Comparison of ENCODE assay signal across 8 cellular contexts in the genomic region with DNA sequence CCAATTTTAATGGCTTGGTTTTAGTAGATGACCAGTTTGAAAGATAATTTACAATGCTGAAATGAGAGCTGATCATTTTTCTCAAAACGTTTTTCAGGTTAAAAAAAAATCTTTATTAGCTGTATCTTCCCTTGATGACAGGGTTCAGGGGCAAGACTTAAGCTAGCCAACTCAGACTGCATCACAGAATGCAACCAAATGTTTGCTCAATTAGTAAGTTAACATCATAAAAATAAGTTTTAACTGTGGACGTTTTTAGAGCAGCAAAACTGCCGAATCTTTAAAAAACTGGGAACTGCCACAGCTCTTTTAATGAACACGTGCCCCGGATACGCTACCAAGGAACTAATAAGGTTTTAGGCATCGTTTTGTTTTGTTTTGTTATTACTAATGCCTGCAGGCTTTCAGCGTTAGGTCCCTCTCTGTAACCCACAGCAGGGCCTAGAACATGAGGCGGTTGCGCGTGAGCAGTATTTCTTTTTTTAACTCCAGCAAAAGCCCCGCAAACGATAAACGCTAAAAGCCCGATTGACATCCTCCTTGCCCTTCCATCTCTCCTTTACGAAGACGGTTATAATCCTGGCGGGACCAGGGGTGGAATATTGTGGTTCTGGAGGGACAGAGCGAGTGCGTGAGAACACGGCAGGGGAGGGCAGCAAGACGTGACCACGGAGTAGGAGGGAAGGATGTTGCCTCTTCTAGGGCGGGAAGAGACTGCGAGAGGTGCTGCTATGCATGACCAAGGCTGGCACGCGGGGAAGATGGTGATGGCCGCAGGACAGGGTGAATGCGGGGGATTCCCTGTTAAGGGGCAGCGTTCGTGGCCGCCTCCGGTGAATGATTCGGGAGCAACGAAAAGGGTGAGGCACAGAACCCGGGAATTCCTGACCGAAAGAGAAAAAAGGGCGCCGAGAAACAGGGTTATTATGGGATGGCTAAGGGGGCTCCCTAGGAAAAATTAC. TPM values are rescaled to one million over a fixed set of nuclear protein-coding genes. Genes with fewer than 3 reads are reported as not detected.
DNase-seq lines count a peak whose midpoint lies in the region; ATAC-seq and TF ChIP-seq lines count a peak whose summit lies in the region.

No MANE protein-coding gene starts in this region.

- ATAC-seq in HG03521 (IDR thresholded peaks at IDR 0.05; ENCODE audit: unreplicated experiment) (peak; percentile 23), HG02588 (IDR thresholded peaks at IDR 0.05; ENCODE audit: unreplicated experiment) (no peak)
- ATAC-seq in activated T-cell treated with anti-CD3 and anti-CD28 coated beads, Interleukin-2, amount 50 U/mL, for 72 hours (replicated peaks in 1 of 2): peak; percentile 48 to 56
- peak; percentile 41 to 44 for ATAC-seq in naive thymus-derived CD8-positive, alpha-beta T cell

- H4K20me1 ChIP-seq in OCI-LY3 (ENCODE audit: insufficient read depth, low read length): peaks cover 19% of the 10 kb centered on the region

- 0 out of 2 replicates have a peak, but pooled peaks cover 4% of the 10 kb centered on the region for H3K4me1 ChIP-seq in ES-I3 (ENCODE audit: insufficient read depth, low read length)
- peaks cover 32% of the 10 kb centered on the region for H3K4me1 ChIP-seq in OCI-LY3 (ENCODE audit: low read length)
- H3K4me1 ChIP-seq in esophagus muscularis mucosa: peaks cover 20 to 44% (median 40%) of the 10 kb centered on the region in 4 donors

- peak overlapping the region; percentile 97 to 99 for H3K4me3 Mint-ChIP-seq in activated T-cell treated with anti-CD3 and anti-CD28 coated beads, Interleukin-2, amount 50 U/mL, for 72 hours
- peak overlapping the region; percentile 94 to 100 (median 98) for H3K4me3 Mint-ChIP-seq in naive thymus-derived CD8-positive, alpha-beta T cell
- H3K4me3 Mint-ChIP-seq in stimulated activated naive CD8-positive, alpha-beta T cell treated with anti-CD3 and anti-CD28 coated beads, Interleukin-15, Interleukin-2, amounts not matched to agents 100 ng/mL and 50 ng/mL, for 24 hours: peak overlapping the region; percentile 99

- H3K9me3 ChIP-seq in ES-I3 (ENCODE audit: control insufficient read depth, insufficient read depth, low read length) (no peaks in the 10 kb centered on the region), OCI-LY3 (ENCODE audit: insufficient read depth, low read length) (no peaks in the 10 kb centered on the region), esophagus muscularis mucosa (no peaks in the 10 kb centered on the region)

- POLR2A ChIA-PET in naive thymus-derived CD8-positive, alpha-beta T cell (lab: Charles Lee): interaction anchor here (0.8 to 1.5 kb wide), 2 partner anchors 115 kb away, joined by 3 read pairs; a partner anchor contains a TSS

- no peaks in the 10 kb centered on the region for H3K9me3 Mint-ChIP-seq in activated T-cell treated with anti-CD3 and anti-CD28 coated beads, Interleukin-2, amount 50 U/mL, for 72 hours
- no peaks in the 10 kb centered on the region for H3K9me3 Mint-ChIP-seq in naive thymus-derived CD8-positive, alpha-beta T cell
- H3K9me3 Mint-ChIP-seq in stimulated activated naive CD8-positive, alpha-beta T cell treated with anti-CD3 and anti-CD28 coated beads, Interleukin-15, Interleukin-2, amounts not matched to agents 100 ng/mL and 50 ng/mL, for 24 hours: no peaks in the 10 kb centered on the region

- H3K36me3 ChIP-seq in ES-I3 (ENCODE audit: insufficient read depth, low read length): peaks cover 4% of the 10 kb centered on the region; the same call in 1 of the 2 replicates
- peaks cover 17% of the 10 kb centered on the region for H3K36me3 ChIP-seq in OCI-LY3 (replicated peaks; ENCODE audit: low read depth, low read length)
- peaks cover 13 to 28% (median 23%) of the 10 kb centered on the region in 4 donors for H3K36me3 ChIP-seq in esophagus muscularis mucosa

- peaks cover 57% of the 10 kb centered on the region for H3K79me2 ChIP-seq in OCI-LY3 (ENCODE audit: low read length)

- intact Hi-C loops in esophagus muscularis mucosa (cut with DNase I): loop anchor here (5.0 to 10.0 kb wide), 2 partner anchors 116 to 698 kb away; a partner anchor contains a TSS

- peak overlapping the region; percentile 87 for H3K9ac ChIP-seq in ES-I3 (ENCODE audit: low read depth, low read length)
- H3K9ac ChIP-seq in OCI-LY3 (ENCODE audit: low read length): peak overlapping the region; percentile 91

- WGBS in esophagus muscularis mucosa: under 1% methylated on average over 39 of the region's 39 CpGs

- H3K27ac ChIP-seq in OCI-LY3 (ENCODE audit: low read length) (peak overlapping the region; percentile 78), esophagus muscularis mucosa (replicated peaks in 1 of 4) (peak overlapping the region; percentile 86 to 91 (median 87))

- H3K4me1 Mint-ChIP-seq in activated T-cell treated with anti-CD3 and anti-CD28 coated beads, Interleukin-2, amount 50 U/mL, for 72 hours (ENCODE audit: low read depth): peaks cover 45% of the 10 kb centered on the region
- peaks cover 16 to 54% (median 43%) of the 10 kb centered on the region in 4 donors for H3K4me1 Mint-ChIP-seq in naive thymus-derived CD8-positive, alpha-beta T cell
- H3K4me1 Mint-ChIP-seq in stimulated activated naive CD8-positive, alpha-beta T cell treated with anti-CD3 and anti-CD28 coated beads, Interleukin-15, Interleukin-2, amounts not matched to agents 100 ng/mL and 50 ng/mL, for 24 hours (ENCODE audit: low read depth): peaks cover 53% of the 10 kb centered on the region

- no peak for TF ChIP-seq POLR2A in esophagus muscularis mucosa (IDR thresholded peaks at IDR 0.05; ENCODE audit: low read depth)

- H3K27me3 ChIP-seq in OCI-LY3 (ENCODE audit: low read depth, low read length) (no peaks in the 10 kb centered on the region), esophagus muscularis mucosa (no peaks in the 10 kb centered on the region)

- H3K4me3 ChIP-seq in OCI-LY3 (ENCODE audit: low read length) (peak overlapping the region; percentile 84), esophagus muscularis mucosa (peak overlapping the region; percentile 63 to 88 (median 84))

- peak overlapping the region; percentile 99 for H3K27ac Mint-ChIP-seq in activated T-cell treated with anti-CD3 and anti-CD28 coated beads, Interleukin-2, amount 50 U/mL, for 72 hours
- peak overlapping the region; percentile 97 to 100 (median 99) for H3K27ac Mint-ChIP-seq in naive thymus-derived CD8-positive, alpha-beta T cell
- H3K27ac Mint-ChIP-seq in stimulated activated naive CD8-positive, alpha-beta T cell treated with anti-CD3 and anti-CD28 coated beads, Interleukin-15, Interleukin-2, amounts not matched to agents 100 ng/mL and 50 ng/mL, for 24 hours: peak overlapping the region; percentile 99

- peak; percentile 64 for DNase-seq in activated T-cell treated with anti-CD3 and anti-CD28 coated beads, Interleukin-2, amount 50 U/mL, for 72 hours
- no peak for DNase-seq in esophagus muscularis mucosa (ENCODE audit: extremely low spot score)
- peak in 8 of 10 donors; percentile 20 to 42 (median 34) for DNase-seq in naive thymus-derived CD8-positive, alpha-beta T cell

- no peak for TF ChIP-seq EP300 in esophagus muscularis mucosa (IDR thresholded peaks at IDR 0.05)

- no peaks in the 10 kb centered on the region for H3K27me3 Mint-ChIP-seq in activated T-cell treated with anti-CD3 and anti-CD28 coated beads, Interleukin-2, amount 50 U/mL, for 72 hours (ENCODE audit: low read depth)
- no peaks in the 10 kb centered on the region for H3K27me3 Mint-ChIP-seq in naive thymus-derived CD8-positive, alpha-beta T cell
- H3K27me3 Mint-ChIP-seq in stimulated activated naive CD8-positive, alpha-beta T cell treated with anti-CD3 and anti-CD28 coated beads, Interleukin-15, Interleukin-2, amounts not matched to agents 100 ng/mL and 50 ng/mL, for 24 hours: no peaks in the 10 kb centered on the region

- TF ChIP-seq CTCF in OCI-LY3 (IDR thresholded peaks at IDR 0.05; ENCODE audit: low read depth, low read length) (no peak), esophagus muscularis mucosa (IDR thresholded peaks at IDR 0.05) (no peak)

- peaks cover 12 to 27% of the 10 kb centered on the region in 2 donors for H3K36me3 Mint-ChIP-seq in activated T-cell treated with anti-CD3 and anti-CD28 coated beads, Interleukin-2, amount 50 U/mL, for 72 hours (ENCODE audit: insufficient read depth in 2 of 2)
- peaks cover 0 to 13% (median 1%) of the 10 kb centered on the region in 3 donors for H3K36me3 Mint-ChIP-seq in naive thymus-derived CD8-positive, alpha-beta T cell
- H3K36me3 Mint-ChIP-seq in stimulated activated naive CD8-positive, alpha-beta T cell treated with anti-CD3 and anti-CD28 coated beads, Interleukin-15, Interleukin-2, amounts not matched to agents 100 ng/mL and 50 ng/mL, for 24 hours (ENCODE audit: low read depth): peaks cover 60% of the 10 kb centered on the region

- H3K4me2 ChIP-seq in OCI-LY3 (ENCODE audit: low read length): peak overlapping the region; percentile 80

- H2AFZ ChIP-seq in OCI-LY3 (ENCODE audit: low read depth, low read length): peak overlapping the region; percentile 3; the same call in 1 of the 2 replicates

RNA-seq across cellular contexts. Expression of a gene that starts 0.7 kb away (rescaled TPM):
- total RNA-seq in activated T-cell treated with anti-CD3 and anti-CD28 coated beads, Interleukin-2, amount 50 U/mL, for 72 hours: 100 to 1,000 TPM; 141 to 155 TPM
- 10 to 100 TPM; 52.7 to 74.3 (median 60.5) TPM for total RNA-seq in esophagus muscularis mucosa
- 10 to 100 TPM; 89.4 to 98.1 TPM for total RNA-seq in naive thymus-derived CD8-positive, alpha-beta T cell
- polyA plus RNA-seq in naive thymus-derived CD8-positive, alpha-beta T cell: 10 to 100 TPM; 66.8 to 72.3 (median 70.2) TPM
